In genomic region chr6:157152544-157152943, GRCh38 we compare ENCODE assay signal across 25 cellular contexts.
DNase-seq lines count a peak whose midpoint lies in the region; ATAC-seq and TF ChIP-seq lines count a peak whose summit lies in the region.
"Had no signal": no experiment of that assay in that cellular context is flagged by ENCODE, and none has a peak within 500 bp of the region (broad histone marks: within the 10 kb centered on the region; RNA-seq: fewer than 3 reads in every experiment).

No MANE protein-coding gene starts in this region.

- H2AK5ac ChIP-seq in mesenchymal stem cell (ENCODE audit: low read length, severe bottlenecking) (no peak overlapping the region), trophoblast cell (ENCODE audit: low read length) (no peak overlapping the region)

- no peak for TF ChIP-seq CTCF in CD8-positive, alpha-beta T cell (IDR thresholded peaks at IDR 0.05)

- H3K27me3 Mint-ChIP-seq in CD8-positive, alpha-beta T cell (ENCODE audit: low read depth) = no peaks in the 10 kb centered on the region

- H3K23ac ChIP-seq in mesenchymal stem cell (ENCODE audit: low read length in 2 of 2) = no peak overlapping the region
- H3K23ac ChIP-seq in trophoblast cell (ENCODE audit: low read length) = no peak overlapping the region

- H3K9me3 Mint-ChIP-seq in CD8-positive, alpha-beta T cell = no peaks in the 10 kb centered on the region
- H3K9me3 Mint-ChIP-seq: activated T-cell treated with anti-CD3 and anti-CD28 coated beads, Interleukin-2, amount 50 U/mL, for 72 hours had no signal

- DNase-seq in CD8-positive, alpha-beta T cell = no peak
- DNase-seq in amniotic epithelial cell (ENCODE audit: low read depth) (peak; percentile 49), mesenchymal stem cell (peak; percentile 32), trophoblast cell (no peak)
- DNase-seq: activated CD4-positive, alpha-beta T cell treated with anti-CD3 and anti-CD28 coated beads, Interleukin-2, amount 50 U/mL, for 4 hours; activated naive CD4-positive, alpha-beta T cell; activated T-cell treated with anti-CD3 and anti-CD28 coated beads, Interleukin-2, amount 50 U/mL, for 72 hours; anterior cingulate cortex; left ventricle myocardium inferior; NCI-H2107; PC-9; posterior cingulate gyrus; stimulated activated CD4-positive, alpha-beta T cell treated with anti-CD3 and anti-CD28 coated beads, Interleukin-4, amount 100 ng/mL, for 1 hour; transverse colon had no signal

- CTCF ChIA-PET in CD8-positive, alpha-beta T cell (lab: Charles Lee) = interaction anchor here (1.2 kb wide), 2 partner anchors 13 to 118 kb away, joined by 3 to 4 read pairs; no protein-coding TSS in a partner anchor

- H2BK120ac ChIP-seq in mesenchymal stem cell (ENCODE audit: low read depth, low read length) = no peak overlapping the region
- no peak overlapping the region for H2BK120ac ChIP-seq in trophoblast cell (ENCODE audit: insufficient read depth, low read length, poor library complexity)

- H2AFZ ChIP-seq in ACC112 (ENCODE audit: low read length, unreplicated experiment) = no peak overlapping the region
- H2AFZ ChIP-seq in mesenchymal stem cell (ENCODE audit: low read depth, low read length) = no peak overlapping the region
- no peak overlapping the region for H2AFZ ChIP-seq in trophoblast cell (ENCODE audit: insufficient read depth, low read length, poor library complexity)
- H2AFZ ChIP-seq: PC-9 had no signal

- WGBS in mesenchymal stem cell = 95% methylated on average over 3 of the region's 3 CpGs
- WGBS in trophoblast cell (ENCODE audit: extremely low coverage, insufficient coverage, insufficient read length) = no CpG with 5 or more reads among the region's 3 CpGs

- H3K79me1 ChIP-seq in mesenchymal stem cell (replicated peaks; ENCODE audit: low read length, poor library complexity, severe bottlenecking) (peaks cover 22% of the 10 kb centered on the region), trophoblast cell (ENCODE audit: low read length) (peaks cover 10% of the 10 kb centered on the region)

- no peaks in the 10 kb centered on the region for H3K9me3 ChIP-seq in CD8-positive, alpha-beta T cell (ENCODE audit: low read length)
- no peaks in the 10 kb centered on the region for H3K9me3 ChIP-seq in mesenchymal stem cell (ENCODE audit: control insufficient read depth, low read length)
- peaks cover 2% of the 10 kb centered on the region for H3K9me3 ChIP-seq in trophoblast cell (ENCODE audit: insufficient read depth, low read depth, low read length)
- H3K9me3 ChIP-seq: BLaER1 treated with 17β-estradiol and CSF1 and Interleukin-3, amounts not matched to agents 10 nM and 100 nM; left ventricle myocardium inferior; right atrium auricular region; transverse colon had no signal

- H3K9ac ChIP-seq in mesenchymal stem cell (ENCODE audit: low read length) (peak overlapping the region; percentile 36), trophoblast cell (ENCODE audit: low read length) (no peak overlapping the region)
- H3K9ac ChIP-seq: BLaER1 treated with 17β-estradiol and CSF1 and Interleukin-3, amounts not matched to agents 10 nM and 100 nM; KMS-11 had no signal

- H3K27ac Mint-ChIP-seq in CD8-positive, alpha-beta T cell = peak overlapping the region; percentile 4
- H3K27ac Mint-ChIP-seq: activated T-cell treated with anti-CD3 and anti-CD28 coated beads, Interleukin-2, amount 50 U/mL, for 72 hours had no signal

- peaks cover 75% of the 10 kb centered on the region for H3K36me3 Mint-ChIP-seq in CD8-positive, alpha-beta T cell

- H2BK5ac ChIP-seq in mesenchymal stem cell (ENCODE audit: low read depth, low read length, poor library complexity, severe bottlenecking) = no peak overlapping the region
- no peak overlapping the region for H2BK5ac ChIP-seq in trophoblast cell (ENCODE audit: low read depth, low read length, poor library complexity)

- H3K4me3 Mint-ChIP-seq in CD8-positive, alpha-beta T cell = no peak overlapping the region
- H3K4me3 Mint-ChIP-seq: activated T-cell treated with anti-CD3 and anti-CD28 coated beads, Interleukin-2, amount 50 U/mL, for 72 hours had no signal

- intact Hi-C loops in CD8-positive, alpha-beta T cell (cut with DNase I, micrococcal nuclease) = no loop called here

- POLR2A ChIA-PET in CD8-positive, alpha-beta T cell (lab: Charles Lee) = interaction anchor here (0.7 kb wide), 1 partner anchor 425 kb away, joined by 3 read pairs; no protein-coding TSS in a partner anchor

- no peak overlapping the region for H3K14ac ChIP-seq in mesenchymal stem cell (ENCODE audit: low read length in 2 of 2)
- H3K14ac ChIP-seq in trophoblast cell (ENCODE audit: low read length) = no peak overlapping the region

- H4K12ac ChIP-seq in trophoblast cell (ENCODE audit: low read depth, low read length) = no peak overlapping the region

- H3K4me3 ChIP-seq in ACC112 (ENCODE audit: low read depth, low read length) = no peak overlapping the region
- H3K4me3 ChIP-seq in CD8-positive, alpha-beta T cell (ENCODE audit: low read depth, low read length) = no peak overlapping the region
- H3K4me3 ChIP-seq in mesenchymal stem cell (ENCODE audit: insufficient read depth in 1 of 2, low read depth in 1 of 2, low read length in 2 of 2) = no peak overlapping the region
- no peak overlapping the region for H3K4me3 ChIP-seq in trophoblast cell (ENCODE audit: low read depth, low read length)
- H3K4me3 ChIP-seq: BLaER1 treated with 17β-estradiol and CSF1 and Interleukin-3, amounts not matched to agents 10 nM and 100 nM; cardiac muscle cell; left ventricle myocardium inferior; PC-9; right atrium auricular region; transverse colon had no signal

- H3K36me3 ChIP-seq in ACC112 (ENCODE audit: insufficient read depth, low read length) = no peaks in the 10 kb centered on the region; the same call in 1 of the 2 replicates
- peaks cover 17% of the 10 kb centered on the region for H3K36me3 ChIP-seq in CD8-positive, alpha-beta T cell (ENCODE audit: insufficient read depth, low read length)
- H3K36me3 ChIP-seq in mesenchymal stem cell (ENCODE audit: control insufficient read depth in 1 of 2, insufficient read depth in 2 of 2, low read depth in 1 of 2, low read length in 2 of 2) = peaks cover 21 to 47% of the 10 kb centered on the region in 2 experiments
- peaks cover 13 to 15% of the 10 kb centered on the region in 2 experiments for H3K36me3 ChIP-seq in trophoblast cell (ENCODE audit: control insufficient read depth in 1 of 2, insufficient read depth in 2 of 2, low read length in 2 of 2)
- H3K36me3 ChIP-seq: cardiac muscle cell had no signal

- H3K4me1 ChIP-seq in ACC112 (ENCODE audit: control insufficient read depth, insufficient read depth, low read length, unreplicated experiment) = peaks cover 50% of the 10 kb centered on the region
- no peaks in the 10 kb centered on the region for H3K4me1 ChIP-seq in CD8-positive, alpha-beta T cell (ENCODE audit: insufficient read depth, low read length)
- H3K4me1 ChIP-seq in mesenchymal stem cell (ENCODE audit: control insufficient read depth, insufficient read depth, low read depth, low read length) = peaks cover 18% of the 10 kb centered on the region
- peaks cover 11 to 18% of the 10 kb centered on the region in 2 experiments for H3K4me1 ChIP-seq in trophoblast cell (ENCODE audit: control insufficient read depth in 1 of 2, insufficient read depth in 2 of 2, low read length in 2 of 2)

- H3K79me2 ChIP-seq in ACC112 (ENCODE audit: control insufficient read depth, insufficient read depth, low read length, unreplicated experiment) (peaks cover 10% of the 10 kb centered on the region), trophoblast cell (ENCODE audit: control insufficient read depth, insufficient read depth, low read length, poor library complexity) (peaks cover 2% of the 10 kb centered on the region)

- no peaks in the 10 kb centered on the region for H3K27me3 ChIP-seq in ACC112 (ENCODE audit: insufficient read depth, low read length)
- no peaks in the 10 kb centered on the region for H3K27me3 ChIP-seq in CD8-positive, alpha-beta T cell (ENCODE audit: insufficient read depth, low read length)
- no peaks in the 10 kb centered on the region for H3K27me3 ChIP-seq in mesenchymal stem cell (ENCODE audit: control insufficient read depth in 1 of 2, insufficient read depth in 1 of 2, low read length in 2 of 2)
- H3K27me3 ChIP-seq in trophoblast cell (ENCODE audit: insufficient read depth, low read length) = no peaks in the 10 kb centered on the region
- H3K27me3 ChIP-seq: BLaER1 treated with 17β-estradiol and CSF1 and Interleukin-3, amounts not matched to agents 10 nM and 100 nM; cardiac muscle cell; right atrium auricular region; transverse colon had no signal

- H3K18ac ChIP-seq in mesenchymal stem cell (ENCODE audit: low read depth in 1 of 2, low read length in 2 of 2) = no peak overlapping the region
- H3K18ac ChIP-seq in trophoblast cell (ENCODE audit: low read length) = no peak overlapping the region

- H3K4me2 ChIP-seq in mesenchymal stem cell (ENCODE audit: low read length, poor library complexity, severe bottlenecking) = no peak overlapping the region
- H3K4me2 ChIP-seq in trophoblast cell (ENCODE audit: low read length) = no peak overlapping the region
- H3K4me2 ChIP-seq: KMS-11, PC-9 had no signal

- H3K4ac ChIP-seq in mesenchymal stem cell (ENCODE audit: low read depth in 1 of 2, low read length in 2 of 2) (no peak overlapping the region), trophoblast cell (ENCODE audit: low read depth, low read length) (no peak overlapping the region)

- ATAC-seq in CD8-positive, alpha-beta T cell = no peak
- ATAC-seq in HG03025 (IDR thresholded peaks at IDR 0.05; ENCODE audit: low FRiP score, unreplicated experiment) = no peak
- ATAC-seq in GM18520 (IDR thresholded peaks at IDR 0.05; ENCODE audit: unreplicated experiment) = no peak
- ATAC-seq in HG03108 (IDR thresholded peaks at IDR 0.05; ENCODE audit: unreplicated experiment) = no peak
- ATAC-seq: activated CD4-positive, CD25-positive, alpha-beta regulatory T cell treated with anti-CD3 and anti-CD28 coated beads, Interleukin-2, amount 50 U/mL, for 24 hours; Right ventricle myocardium inferior had no signal

- H2BK12ac ChIP-seq in mesenchymal stem cell (ENCODE audit: low read length in 2 of 2) = no peak overlapping the region
- no peak overlapping the region for H2BK12ac ChIP-seq in trophoblast cell (ENCODE audit: low read length)

- H3K27ac ChIP-seq in ACC112 (ENCODE audit: low read depth, low read length) = peak overlapping the region; percentile 97
- H3K27ac ChIP-seq in CD8-positive, alpha-beta T cell (ENCODE audit: low read depth, low read length) = no peak overlapping the region
- H3K27ac ChIP-seq in mesenchymal stem cell (ENCODE audit: low read length, poor library complexity, severe bottlenecking) = no peak overlapping the region
- H3K27ac ChIP-seq in trophoblast cell (ENCODE audit: low read depth, low read length) = no peak overlapping the region
- H3K27ac ChIP-seq: cardiac muscle cell, epithelial cell of prostate, KMS-11, left ventricle myocardium inferior, PC-9, right atrium auricular region, transverse colon had no signal

- H4K8ac ChIP-seq in mesenchymal stem cell (ENCODE audit: low read length) = no peak overlapping the region
- no peak overlapping the region for H4K8ac ChIP-seq in trophoblast cell (ENCODE audit: low read depth, low read length)

- H4K91ac ChIP-seq in mesenchymal stem cell (ENCODE audit: low read length) (no peak overlapping the region), trophoblast cell (ENCODE audit: low read depth, low read length) (no peak overlapping the region)

- no peak overlapping the region for H2BK15ac ChIP-seq in mesenchymal stem cell (ENCODE audit: low read depth, poor library complexity, severe bottlenecking)

- H3K4me1 Mint-ChIP-seq in CD8-positive, alpha-beta T cell (ENCODE audit: low read depth) = peaks cover 11% of the 10 kb centered on the region

Comparison
In these comparisons a context has a peak if more than half of its experiments do, and no peak if none do; other contexts are left out.
1. DNase-seq: peak in amniotic epithelial cell (single experiment) and mesenchymal stem cell (single experiment); none in CD8-positive, alpha-beta T cell (0 of 7) and trophoblast cell (0 of 2).